Comparison of ENCODE assay signal across 8 cellular contexts in genomic region chr1:177964336-177964735, GRCh38. TPM values are rescaled to one million over a fixed set of nuclear protein-coding genes. Genes with fewer than 3 reads are reported as not detected.
"Had no signal": no experiment of that assay in that cellular context is flagged by ENCODE, and none has a peak within 500 bp of the region (broad histone marks: within the 10 kb centered on the region; RNA-seq: fewer than 3 reads in every experiment).

No MANE protein-coding gene starts in this region.

- H3K36me3 ChIP-seq: HAP-1 had no signal

- H3K4me3 Mint-ChIP-seq: HFFc6, IgD-negative memory B cell had no signal

- DNase-seq: GM23248, GOT3, H7, HFFc6, KBM-7 had no signal

- H3K27ac ChIP-seq: GM23248 had no signal

- H3K4me3 ChIP-seq: GM23248, HAP-1 had no signal

- ATAC-seq: HCT116 had no signal

- H3K27ac Mint-ChIP-seq: HFFc6, IgD-negative memory B cell had no signal

- H3K27me3 Mint-ChIP-seq: IgD-negative memory B cell had no signal

- H3K36me3 Mint-ChIP-seq: IgD-negative memory B cell had no signal

- H3K9ac ChIP-seq: GM23248 had no signal

- H3K9me3 Mint-ChIP-seq: HFFc6 had no signal

RNA-seq across cellular contexts. Expression of gene SEC16B, which starts 5.5 kb away (rescaled TPM):
- polyA plus RNA-seq: IgD-negative memory B cell had no signal
